In the genomic region with DNA sequence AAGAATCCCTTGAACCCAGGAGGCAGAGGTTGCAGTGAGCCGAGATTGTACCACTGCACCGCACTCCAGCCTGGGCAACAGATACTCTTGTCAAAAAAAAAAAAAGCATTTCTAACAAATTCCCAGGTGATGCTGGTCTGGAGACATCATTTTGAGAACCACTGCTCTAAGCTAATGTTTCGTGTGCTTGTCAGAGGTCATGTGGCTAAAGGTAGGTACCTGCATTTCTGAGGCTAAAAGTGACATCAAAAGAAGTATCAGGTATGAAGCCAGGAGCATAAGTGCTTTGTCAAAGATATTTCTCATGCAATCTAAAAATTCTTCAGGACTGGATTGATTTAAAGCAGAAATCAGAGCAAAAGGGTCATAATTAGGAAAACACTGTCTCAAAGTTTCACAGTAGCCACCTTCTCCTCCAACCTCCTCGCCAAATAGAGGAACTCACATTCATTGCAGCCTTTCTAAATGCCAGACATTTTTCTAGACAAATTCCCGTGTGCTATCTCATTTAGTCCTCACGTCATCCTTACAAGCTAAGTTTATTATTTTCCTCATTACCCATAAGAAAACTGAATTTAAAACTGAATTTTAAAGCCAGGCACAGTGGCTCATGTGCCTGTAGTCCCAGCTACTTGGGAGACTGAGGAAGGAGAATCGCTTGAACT, we compare ENCODE assay signal across 6 cellular contexts.
"Had no signal": no experiment of that assay in that cellular context is flagged by ENCODE, and none has a peak within 500 bp of the region (broad histone marks: within the 10 kb centered on the region; RNA-seq: fewer than 3 reads in every experiment).

No MANE protein-coding gene starts in this region.

- H3K27ac Mint-ChIP-seq: H9, IgD-negative memory B cell had no signal

- H3K4me3 Mint-ChIP-seq: H9, IgD-negative memory B cell had no signal

- H3K9ac ChIP-seq: GM23248 had no signal

- DNase-seq: GM23248, GOT3, H9, HCEC 1CT, KBM-7 had no signal

- H3K4me1 Mint-ChIP-seq: H9, IgD-negative memory B cell had no signal

- H2AFZ ChIP-seq: GM23248 had no signal

- H3K27ac ChIP-seq: GM23248 had no signal

- H3K4me3 ChIP-seq: GM23248 had no signal

- H3K27me3 Mint-ChIP-seq: IgD-negative memory B cell had no signal
